In genomic region chr21:33374080-33374873, GRCh38 we compare ENCODE assay signal across 8 cellular contexts. TPM values are rescaled to one million over a fixed set of nuclear protein-coding genes. Genes with fewer than 3 reads are reported as not detected.
DNase-seq lines count a peak whose midpoint lies in the region; ATAC-seq and TF ChIP-seq lines count a peak whose summit lies in the region.

No MANE protein-coding gene starts in this region.

- TF ChIP-seq CTCF in SU-DHL-6 (IDR thresholded peaks at IDR 0.05; ENCODE audit: insufficient read depth, low read length, poor library complexity, severe bottlenecking) (no peak), breast epithelium (IDR thresholded peaks at IDR 0.05) (peak in 2 of 3 donors; percentile 28 to 54)

- peak overlapping the region; percentile 42 for H3K4me3 ChIP-seq in Karpas-422 (ENCODE audit: low read length)
- H3K4me3 ChIP-seq in SU-DHL-6 (ENCODE audit: insufficient read depth, low read length, poor library complexity, severe bottlenecking), result peak overlapping the region; percentile 13
- H3K4me3 ChIP-seq in breast epithelium, result no peak overlapping the region

- DNase-seq in T-helper 2 cell (peak in 3 of 5 experiments; percentile 33 to 70 (median 35)), Karpas-422 (peak; percentile 94), breast epithelium (ENCODE audit: low spot score in 2 of 2) (no peak), left colon (peak; percentile 56 to 72)
- DNase-seq in T-helper 2 cell treated with Interferon-gamma antibody and Interleukin-4, amounts not matched to agents 5 μg/mL and 100 μg/mL, for 36 hours (ENCODE audit: low spot score), result no peak
- peak in 1 of 2 donors; percentile 35 for DNase-seq in stimulated activated naive CD8-positive, alpha-beta T cell treated with anti-CD3 and anti-CD28 coated beads, Interleukin-15, amount 100 ng/mL, for 72 hours

- intact Hi-C loops in breast epithelium (cut with DNase I; ENCODE audit: low total_unique reads), result no loop called here
- intact Hi-C loops in left colon (cut with DNase I, micrococcal nuclease), result no loop called here

- peaks cover 12% of the 10 kb centered on the region for H3K27me3 Mint-ChIP-seq in T-helper 2 cell treated with Interferon-gamma antibody and Interleukin-4, amounts not matched to agents 5 μg/mL and 100 μg/mL, for 36 hours (ENCODE audit: low read depth)
- H3K27me3 Mint-ChIP-seq in stimulated activated naive CD8-positive, alpha-beta T cell treated with anti-CD3 and anti-CD28 coated beads, Interleukin-15, amount 100 ng/mL, for 72 hours, result peaks cover 11% of the 10 kb centered on the region

- H3K4me1 Mint-ChIP-seq in T-helper 2 cell treated with Interferon-gamma antibody and Interleukin-4, amounts not matched to agents 5 μg/mL and 100 μg/mL, for 36 hours (ENCODE audit: low read depth), result peaks cover 6% of the 10 kb centered on the region
- peaks cover 8% of the 10 kb centered on the region for H3K4me1 Mint-ChIP-seq in stimulated activated naive CD8-positive, alpha-beta T cell treated with anti-CD3 and anti-CD28 coated beads, Interleukin-15, amount 100 ng/mL, for 72 hours

- peak overlapping the region; percentile 65 for H3K4me2 ChIP-seq in Karpas-422 (ENCODE audit: low read depth, low read length, poor library complexity, severe bottlenecking)
- peak overlapping the region; percentile 81 for H3K4me2 ChIP-seq in SU-DHL-6 (ENCODE audit: low read depth, low read length, poor library complexity, severe bottlenecking)

- H3F3A ChIP-seq in SU-DHL-6 (ENCODE audit: insufficient read depth), result peaks cover 39% of the 10 kb centered on the region

- no peak overlapping the region for H2AFZ ChIP-seq in Karpas-422 (ENCODE audit: low read length)
- H2AFZ ChIP-seq in SU-DHL-6 (ENCODE audit: low read depth, low read length, severe bottlenecking), result peak overlapping the region; percentile 60

- no peaks in the 10 kb centered on the region; the same call in 1 of the 2 replicates for H3K36me3 ChIP-seq in Karpas-422 (ENCODE audit: insufficient read depth, low read length)
- H3K36me3 ChIP-seq in SU-DHL-6 (ENCODE audit: low read length), result no peaks in the 10 kb centered on the region
- no peaks in the 10 kb centered on the region for H3K36me3 ChIP-seq in breast epithelium

- no peaks in the 10 kb centered on the region for H3K27me3 ChIP-seq in Karpas-422 (ENCODE audit: low read length)
- H3K27me3 ChIP-seq in SU-DHL-6 (ENCODE audit: low read length), result no peaks in the 10 kb centered on the region
- H3K27me3 ChIP-seq in breast epithelium, result no peaks in the 10 kb centered on the region

- no peak overlapping the region for H3K4me3 Mint-ChIP-seq in T-helper 2 cell treated with Interferon-gamma antibody and Interleukin-4, amounts not matched to agents 5 μg/mL and 100 μg/mL, for 36 hours
- no peak overlapping the region for H3K4me3 Mint-ChIP-seq in stimulated activated naive CD8-positive, alpha-beta T cell treated with anti-CD3 and anti-CD28 coated beads, Interleukin-15, amount 100 ng/mL, for 72 hours

- H3K27ac ChIP-seq in Karpas-422 (ENCODE audit: low read length) (peak overlapping the region; percentile 95), SU-DHL-6 (ENCODE audit: low read depth, low read length) (peak overlapping the region; percentile 97), breast epithelium (peak overlapping the region in 1 of 2 donors; percentile 7)

- no peaks in the 10 kb centered on the region for H4K20me1 ChIP-seq in Karpas-422 (ENCODE audit: insufficient read depth, low read depth, low read length)
- no peaks in the 10 kb centered on the region for H4K20me1 ChIP-seq in SU-DHL-6 (ENCODE audit: low read depth, low read length)

- H3K9me2 ChIP-seq in Karpas-422 (replicated peaks; ENCODE audit: insufficient read depth, low read length) (no peaks in the 10 kb centered on the region), SU-DHL-6 (replicated peaks; ENCODE audit: insufficient read depth, low read length) (no peaks in the 10 kb centered on the region)

- H3K4me1 ChIP-seq in Karpas-422 (ENCODE audit: low read length) (peaks cover 49% of the 10 kb centered on the region), breast epithelium (no peaks in the 10 kb centered on the region)

- peak; percentile 75 for ATAC-seq in left colon
- ATAC-seq in stimulated activated naive CD8-positive, alpha-beta T cell treated with anti-CD3 and anti-CD28 coated beads, Interleukin-15, amount 100 ng/mL, for 72 hours, result peak; percentile 75
- ATAC-seq in HG03442 (IDR thresholded peaks at IDR 0.05; ENCODE audit: unreplicated experiment), result no peak

- H3K79me2 ChIP-seq in Karpas-422 (ENCODE audit: low read length) (no peaks in the 10 kb centered on the region), SU-DHL-6 (ENCODE audit: insufficient read depth, low read length) (no peaks in the 10 kb centered on the region)

- H3K9me3 ChIP-seq in Karpas-422 (ENCODE audit: low read length) (no peaks in the 10 kb centered on the region), SU-DHL-6 (ENCODE audit: insufficient read depth, low read length) (no peaks in the 10 kb centered on the region), breast epithelium (no peaks in the 10 kb centered on the region)

- H3K9ac ChIP-seq in Karpas-422 (ENCODE audit: low read length) (peak overlapping the region; percentile 65), SU-DHL-6 (ENCODE audit: low read length) (peak overlapping the region; percentile 54)

- peaks cover 3% of the 10 kb centered on the region for H3K9me3 Mint-ChIP-seq in T-helper 2 cell treated with Interferon-gamma antibody and Interleukin-4, amounts not matched to agents 5 μg/mL and 100 μg/mL, for 36 hours
- peaks cover 0 to 9% of the 10 kb centered on the region in 2 donors for H3K9me3 Mint-ChIP-seq in stimulated activated naive CD8-positive, alpha-beta T cell treated with anti-CD3 and anti-CD28 coated beads, Interleukin-15, amount 100 ng/mL, for 72 hours

- no peak overlapping the region for H3K27ac Mint-ChIP-seq in T-helper 2 cell treated with Interferon-gamma antibody and Interleukin-4, amounts not matched to agents 5 μg/mL and 100 μg/mL, for 36 hours
- H3K27ac Mint-ChIP-seq in stimulated activated naive CD8-positive, alpha-beta T cell treated with anti-CD3 and anti-CD28 coated beads, Interleukin-15, amount 100 ng/mL, for 72 hours, result no peak overlapping the region

- H3K36me3 Mint-ChIP-seq in T-helper 2 cell treated with Interferon-gamma antibody and Interleukin-4, amounts not matched to agents 5 μg/mL and 100 μg/mL, for 36 hours (ENCODE audit: low read depth), result peaks cover 2% of the 10 kb centered on the region

- no peak for TF ChIP-seq POLR2A in breast epithelium (IDR thresholded peaks at IDR 0.05)

RNA-seq across cellular contexts. Expression of gene IFNGR2, which starts 28.9 kb away (rescaled TPM):
- 30.4 and 52.1 TPM in 2 replicates for total RNA-seq in Karpas-422 (2014; rRNA removed; shearing (Covaris generic); ENCODE audit: low replicate concordance)
- total RNA-seq in breast epithelium (10 to 100 TPM; 61.6 to 76.7 (median 70.8) TPM), left colon (100 to 1,000 TPM in 1 of 2 donors, 10 to 100 TPM in 1; 71.9 to 140 TPM)

RNA-seq across cellular contexts. Expression of gene IFNAR1, which starts 49.5 kb away (rescaled TPM):
- total RNA-seq in Karpas-422 (2014; rRNA removed; shearing (Covaris generic); ENCODE audit: low replicate concordance), result 6.8 and 10.5 TPM in 2 replicates
- total RNA-seq in breast epithelium (10 to 100 TPM; 30.2 to 44.8 (median 42.9) TPM), left colon (10 to 100 TPM; 37.1 to 50.1 TPM)

Comparison
In these comparisons a context has a peak if more than half of its experiments do, and no peak if none do; other contexts are left out.
1. DNase-seq: peak in T-helper 2 cell (3 of 5), Karpas-422 (single experiment) and left colon (2 of 2); none in T-helper 2 cell treated with Interferon-gamma antibody and Interleukin-4, amounts not matched to agents 5 μg/mL and 100 μg/mL, for 36 hours (single experiment) and breast epithelium (0 of 2).
2. H3K4me3 ChIP-seq: peak in Karpas-422 (single experiment) and SU-DHL-6 (single experiment); none in breast epithelium (0 of 3).